Comparison of ENCODE assay signal across 11 cellular contexts in the genomic region with DNA sequence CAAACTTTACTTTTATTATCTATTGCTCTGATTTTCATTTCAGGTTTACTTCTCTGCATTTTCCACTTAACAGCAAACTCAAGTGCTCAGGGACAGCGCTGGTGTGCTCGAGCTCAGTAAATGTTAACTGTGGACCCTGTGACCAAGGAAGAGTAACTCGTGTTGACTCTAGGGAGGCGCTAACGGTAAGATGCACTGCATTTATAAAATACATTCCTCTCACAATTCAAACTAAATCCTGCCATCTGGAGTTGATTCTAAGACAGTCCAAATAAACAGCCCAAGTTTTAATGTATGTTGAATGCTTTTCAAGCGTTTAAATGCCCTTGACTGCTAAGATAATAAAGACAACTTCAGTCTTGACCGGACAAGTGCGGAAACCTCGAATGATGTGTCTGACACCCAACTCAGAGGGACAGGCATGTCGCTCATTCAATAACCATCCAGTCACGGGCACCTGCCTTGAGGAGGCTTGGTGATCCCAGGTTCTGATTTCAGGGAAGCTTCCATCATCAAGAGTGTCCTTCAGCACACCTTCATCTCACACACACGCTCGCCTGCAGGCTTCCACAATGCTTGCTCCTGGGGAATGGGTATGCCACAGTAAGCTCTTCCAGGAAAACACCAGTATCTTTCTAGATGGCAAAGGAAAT.
DNase-seq lines count a peak whose midpoint lies in the region; ATAC-seq and TF ChIP-seq lines count a peak whose summit lies in the region.
"Had no signal": no experiment of that assay in that cellular context is flagged by ENCODE, and none has a peak within 500 bp of the region (broad histone marks: within the 10 kb centered on the region; RNA-seq: fewer than 3 reads in every experiment).

No MANE protein-coding gene starts in this region.

- no peak overlapping the region for H3K4me3 Mint-ChIP-seq in activated naive CD4-positive, alpha-beta T cell treated with anti-CD3 and anti-CD28 coated beads, Interleukin-2, amount 50 U/mL, for 24 hours
- peak overlapping the region; percentile 78 for H3K4me3 Mint-ChIP-seq in type B pancreatic cell

- H3K36me3 Mint-ChIP-seq in activated naive CD4-positive, alpha-beta T cell treated with anti-CD3 and anti-CD28 coated beads, Interleukin-2, amount 50 U/mL, for 24 hours, result peaks cover 4% of the 10 kb centered on the region
- peaks cover 8% of the 10 kb centered on the region for H3K36me3 Mint-ChIP-seq in type B pancreatic cell

- H3K36me3 ChIP-seq in breast epithelium (no peaks in the 10 kb centered on the region), lung (ENCODE audit: control insufficient read depth in 2 of 2, insufficient read depth in 2 of 2, low read length in 2 of 2) (peaks cover 0 to 2% of the 10 kb centered on the region in 2 donors)

- TF ChIP-seq CTCF in breast epithelium (IDR thresholded peaks at IDR 0.05) (no peak), lung (IDR thresholded peaks at IDR 0.05; ENCODE audit: control extremely low read depth, extremely low read depth) (no peak), type B pancreatic cell (conservative IDR thresholded peaks at IDR 0.05) (no peak)

- H3K27ac ChIP-seq in breast epithelium, result peak overlapping the region; percentile 78 to 89
- H3K27ac ChIP-seq in lung (ENCODE audit: low read depth in 1 of 2, low read length in 1 of 2), result peak overlapping the region; percentile 65 to 86

- no peak for DNase-seq in activated naive CD4-positive, alpha-beta T cell treated with Interleukin-2 at 50 U/mL for 16 hours
- DNase-seq in breast epithelium (ENCODE audit: low spot score in 2 of 2), result no peak
- DNase-seq in lung (ENCODE audit: low spot score), result no peak
- DNase-seq in type B pancreatic cell (ENCODE audit: extremely low spot score, unreplicated experiment), result no peak
- no peak for DNase-seq in iPS-NIHi11 (ENCODE audit: low spot score)
- DNase-seq in SKM-1 (lab: John Stamatoyannopoulos, UW; ENCODE audit: unreplicated experiment), result no peak
- DNase-seq: DND-41; effector CD4-positive, alpha-beta T cell; MM.1S had no signal

- 72 to 88% methylated on average over 13 of the region's 13 CpGs for WGBS in lung, 2 donors

- no peak for TF ChIP-seq POLR2A in breast epithelium (IDR thresholded peaks at IDR 0.05)

- ATAC-seq in lung (ENCODE audit: insufficient read depth, low FRiP score), result no peak
- no peak for ATAC-seq in GM18868 (IDR thresholded peaks at IDR 0.05; ENCODE audit: unreplicated experiment)

- H3K9me3 ChIP-seq in breast epithelium, result no peaks in the 10 kb centered on the region
- H3K9me3 ChIP-seq in lung (ENCODE audit: control insufficient read depth in 2 of 2, insufficient read depth in 1 of 2, low read length in 1 of 2), result no peaks in the 10 kb centered on the region

- no peaks in the 10 kb centered on the region for H3K27me3 ChIP-seq in breast epithelium
- H3K27me3 ChIP-seq in lung (ENCODE audit: control insufficient read depth, insufficient read depth), result no peaks in the 10 kb centered on the region

- H3K4me1 Mint-ChIP-seq in activated naive CD4-positive, alpha-beta T cell treated with anti-CD3 and anti-CD28 coated beads, Interleukin-2, amount 50 U/mL, for 24 hours, result peaks cover 77% of the 10 kb centered on the region
- peaks cover 68% of the 10 kb centered on the region for H3K4me1 Mint-ChIP-seq in type B pancreatic cell (ENCODE audit: unreplicated experiment)

- no peaks in the 10 kb centered on the region for H3K9me3 Mint-ChIP-seq in activated naive CD4-positive, alpha-beta T cell treated with anti-CD3 and anti-CD28 coated beads, Interleukin-2, amount 50 U/mL, for 24 hours
- H3K9me3 Mint-ChIP-seq in type B pancreatic cell, result no peaks in the 10 kb centered on the region

- no peaks in the 10 kb centered on the region for H3K27me3 Mint-ChIP-seq in activated naive CD4-positive, alpha-beta T cell treated with anti-CD3 and anti-CD28 coated beads, Interleukin-2, amount 50 U/mL, for 24 hours
- H3K27me3 Mint-ChIP-seq in type B pancreatic cell, result no peaks in the 10 kb centered on the region

- intact Hi-C loops in breast epithelium (cut with DNase I; ENCODE audit: low total_unique reads), result no loop called here

- H3K4me3 ChIP-seq in breast epithelium, result peak overlapping the region in 1 of 3 donors; percentile 6
- H3K4me3 ChIP-seq in lung, result no peak overlapping the region

- H3K27ac Mint-ChIP-seq in activated naive CD4-positive, alpha-beta T cell treated with anti-CD3 and anti-CD28 coated beads, Interleukin-2, amount 50 U/mL, for 24 hours, result peak overlapping the region; percentile 37
- peak overlapping the region; percentile 99 for H3K27ac Mint-ChIP-seq in type B pancreatic cell

- peaks cover 11 to 23% of the 10 kb centered on the region in 2 donors for H3K4me1 ChIP-seq in breast epithelium
- H3K4me1 ChIP-seq in lung (ENCODE audit: control insufficient read depth in 2 of 2, insufficient read depth in 2 of 2, low read length in 2 of 2), result peaks cover 38 to 39% of the 10 kb centered on the region in 2 donors
